ENCODE assay signal across 1 cellular context in genomic region chr16:51556694-51557327, GRCh38.
A peak's percentile ranks its signal among the peaks of the same experiment; 100 is the strongest.
TF ChIP-seq lines count a peak whose summit lies in the region.

No MANE protein-coding gene starts in this region.

TF ChIP-seq in SK-N-SH, 30 proteins besides CTCF, POLR2A, EP300 and RAD21:
- TF ChIP-seq MAX (IDR thresholded peaks at IDR 0.05; ENCODE audit: low read depth) (peak; percentile 83), PBX3 (IDR thresholded peaks at IDR 0.05) (peak; percentile 33; the same call in 1 of the 2 replicates), JUND (IDR thresholded peaks at IDR 0.05) (peak; percentile 56), TAF1 (IDR thresholded peaks at IDR 0.05; ENCODE audit: borderline replicate concordance, low read depth, low read length) (no peak), NRF1 (IDR thresholded peaks at IDR 0.05; ENCODE audit: low read depth, low read length) (no peak), RCOR1 (IDR thresholded peaks at IDR 0.05; ENCODE audit: low read length) (no peak), TCF12 (IDR thresholded peaks at IDR 0.05) (peak; percentile 57), USF2 (IDR thresholded peaks at IDR 0.05; ENCODE audit: borderline replicate concordance, low read depth, low read length) (no peak), FOSL2 (IDR thresholded peaks at IDR 0.05; ENCODE audit: borderline replicate concordance, low read depth) (peak; percentile 62; the same call in 1 of the 2 replicates)
